17 cellular contexts compared by ENCODE assay signal in genomic region chr12:2023365-2023764, GRCh38. TPM values are rescaled to one million over a fixed set of nuclear protein-coding genes. Genes with fewer than 3 reads are reported as not detected.
DNase-seq lines count a peak whose midpoint lies in the region; ATAC-seq and TF ChIP-seq lines count a peak whose summit lies in the region.
"Had no signal": no experiment of that assay in that cellular context is flagged by ENCODE, and none has a peak within 500 bp of the region (broad histone marks: within the 10 kb centered on the region; RNA-seq: fewer than 3 reads in every experiment).

No MANE protein-coding gene starts in this region.

- no peak for TF ChIP-seq CTCF in RWPE2 (IDR thresholded peaks at IDR 0.05; ENCODE audit: poor library complexity, severe bottlenecking)
- no peak for TF ChIP-seq CTCF in epithelial cell of esophagus (IDR thresholded peaks at IDR 0.05; ENCODE audit: insufficient read depth, low read depth, low read length, missing control alignments)
- no peak for TF ChIP-seq CTCF in prostate gland (IDR thresholded peaks at IDR 0.05)
- no peak for TF ChIP-seq CTCF in CD14-positive monocyte (IDR thresholded peaks at IDR 0.05)

- H3K4me1 Mint-ChIP-seq in CD14-positive monocyte = no peaks in the 10 kb centered on the region
- H3K4me1 Mint-ChIP-seq: CD8-positive, alpha-beta memory T cell had no signal

- H3K9me3 ChIP-seq in RWPE2 (ENCODE audit: severe bottlenecking) (no peaks in the 10 kb centered on the region), prostate gland (no peaks in the 10 kb centered on the region)
- H3K9me3 ChIP-seq: BLaER1 had no signal

- DNase-seq in NCI-H1105 treated with DMSO at 0.1 percent for 48 hours (lab: John Stamatoyannopoulos, UW) (peak; percentile 9), NCI-H1105 (lab: John Stamatoyannopoulos, UW) (no peak), RWPE2 (ENCODE audit: low spot score) (no peak), epithelial cell of esophagus (ENCODE audit: low read depth) (peak; percentile 18), prostate gland (ENCODE audit: low spot score) (peak; percentile 22), CD14-positive monocyte (ENCODE audit: low spot score) (no peak), NCI-H510A treated with DMSO at 0.1 percent for 48 hours (lab: John Stamatoyannopoulos, UW) (no peak)
- DNase-seq: CD8-positive, alpha-beta memory T cell; H9; Karpas-422; MM.1S; NCI-H1436; NCI-H2029; SHP77 treated with DMSO at 0.1 percent for 48 hours had no signal

- TF ChIP-seq POLR2A in prostate gland (IDR thresholded peaks at IDR 0.05) = no peak
- TF ChIP-seq POLR2A in GM18505 (IDR thresholded peaks at IDR 0.05; ENCODE audit: borderline replicate concordance, extremely low read depth, insufficient read depth, insufficient read length) = no peak

- intact Hi-C loops in prostate gland (cut with DNase I) = no loop called here
- intact Hi-C loops in CD14-positive monocyte (cut with micrococcal nuclease) = no loop called here

- H3K27ac ChIP-seq in RWPE2 (ENCODE audit: poor library complexity, severe bottlenecking) = no peak overlapping the region
- H3K27ac ChIP-seq in prostate gland = no peak overlapping the region
- H3K27ac ChIP-seq: BLaER1 had no signal

- peaks cover 0 to 7% (median 3%) of the 10 kb centered on the region in 7 donors for H3K9me3 Mint-ChIP-seq in CD14-positive monocyte
- H3K9me3 Mint-ChIP-seq: CD8-positive, alpha-beta memory T cell; H9 had no signal

- H3K4me3 ChIP-seq in RWPE2 (ENCODE audit: severe bottlenecking) = no peak overlapping the region
- no peak overlapping the region for H3K4me3 ChIP-seq in epithelial cell of esophagus (ENCODE audit: low read length)
- H3K4me3 ChIP-seq in prostate gland = no peak overlapping the region
- H3K4me3 ChIP-seq: BLaER1 had no signal

- H3K4me1 ChIP-seq in RWPE2 (ENCODE audit: insufficient read depth, poor library complexity, severe bottlenecking) (no peaks in the 10 kb centered on the region), prostate gland (replicated peaks) (no peaks in the 10 kb centered on the region)
- H3K4me1 ChIP-seq: BLaER1 had no signal

- H3K27ac Mint-ChIP-seq in CD14-positive monocyte = no peak overlapping the region
- H3K27ac Mint-ChIP-seq: H9 had no signal

- WGBS in prostate gland = 15% methylated on average over 3 of the region's 3 CpGs

- H3K36me3 ChIP-seq in RWPE2 (ENCODE audit: low read depth) (no peaks in the 10 kb centered on the region), prostate gland (no peaks in the 10 kb centered on the region)
- H3K36me3 ChIP-seq: BLaER1 had no signal

- H3K27me3 ChIP-seq in RWPE2 (ENCODE audit: insufficient read depth, poor library complexity, severe bottlenecking) = peaks cover 38% of the 10 kb centered on the region
- H3K27me3 ChIP-seq in prostate gland (replicated peaks; ENCODE audit: insufficient read depth) = no peaks in the 10 kb centered on the region
- H3K27me3 ChIP-seq: BLaER1 had no signal

- H3K36me3 Mint-ChIP-seq in CD14-positive monocyte = no peaks in the 10 kb centered on the region
- H3K36me3 Mint-ChIP-seq: CD8-positive, alpha-beta memory T cell had no signal

- H3K27me3 Mint-ChIP-seq in CD14-positive monocyte (ENCODE audit: low read depth in 3 of 3) = peaks cover 4 to 7% (median 6%) of the 10 kb centered on the region in 3 donors

- no peak overlapping the region for H3K4me3 Mint-ChIP-seq in CD14-positive monocyte
- H3K4me3 Mint-ChIP-seq: CD8-positive, alpha-beta memory T cell; H9 had no signal

- ATAC-seq in RWPE2 (ENCODE audit: low read depth) (peak; percentile 25; the same call in 1 of the 3 replicates), GM18505 (IDR thresholded peaks at IDR 0.05; ENCODE audit: unreplicated experiment) (no peak)
- ATAC-seq: SK-N-SH treated with all-trans-retinoic acid at 6 μM for 48 hours had no signal

RNA-seq across cellular contexts. Expression of gene DCP1B, which starts 19.1 kb away (rescaled TPM):
- total RNA-seq in prostate gland = 10 to 100 TPM; 20.1 to 31.9 TPM
- polyA plus RNA-seq in CD14-positive monocyte = 1 to 10 TPM; 3.6 to 4.9 TPM

RNA-seq across cellular contexts. Expression of gene CACNA1C, which starts 29.4 kb away (rescaled TPM):
- total RNA-seq in prostate gland = 10 to 100 TPM in 1 of 2 donors, 1 to 10 TPM in 1; 8.1 to 18.2 TPM
- not detected for polyA plus RNA-seq in CD14-positive monocyte

Comparison
In these comparisons a context has a peak if more than half of its experiments do, and no peak if none do; other contexts are left out.
1. DNase-seq: peak in NCI-H1105 treated with DMSO at 0.1 percent for 48 hours (single experiment), epithelial cell of esophagus (single experiment) and prostate gland (single experiment); none in NCI-H1105 (single experiment), RWPE2 (single experiment), CD14-positive monocyte (single experiment) and NCI-H510A treated with DMSO at 0.1 percent for 48 hours (single experiment).